23 cellular contexts compared by ENCODE assay signal in genomic region chr5:157301066-157301465, GRCh38. TPM values are rescaled to one million over a fixed set of nuclear protein-coding genes. Genes with fewer than 3 reads are reported as not detected.
DNase-seq lines count a peak whose midpoint lies in the region; ATAC-seq and TF ChIP-seq lines count a peak whose summit lies in the region.
"Had no signal": no experiment of that assay in that cellular context is flagged by ENCODE, and none has a peak within 500 bp of the region (broad histone marks: within the 10 kb centered on the region; RNA-seq: fewer than 3 reads in every experiment).

No MANE protein-coding gene starts in this region.

- peaks cover 0 to 13% of the 10 kb centered on the region in 2 experiments for H3K4me1 ChIP-seq in neutrophil (ENCODE audit: control insufficient read depth in 1 of 2, insufficient read depth in 1 of 2, low read depth in 1 of 2, low read length in 1 of 2)
- H3K4me1 ChIP-seq: gastroesophageal sphincter, left lung, tibial artery had no signal

- peaks cover 26 to 36% of the 10 kb centered on the region in 2 donors for H3K36me3 Mint-ChIP-seq in activated T-cell treated with anti-CD3 and anti-CD28 coated beads, Interleukin-2, amount 50 U/mL, for 72 hours (ENCODE audit: insufficient read depth in 2 of 2)
- H3K36me3 Mint-ChIP-seq in IgD-negative memory B cell: peaks cover 9% of the 10 kb centered on the region
- peaks cover 54% of the 10 kb centered on the region for H3K36me3 Mint-ChIP-seq in activated naive CD8-positive, alpha-beta T cell treated with anti-CD3 and anti-CD28 coated beads, Interleukin-2, amount 10 ng/mL, durations not matched to agents 7 days and 5 days

- peak overlapping the region; percentile 44 for H3K27ac Mint-ChIP-seq in activated T-cell treated with anti-CD3 and anti-CD28 coated beads, Interleukin-2, amount 50 U/mL, for 72 hours
- H3K27ac Mint-ChIP-seq in IgD-negative memory B cell: peak overlapping the region in 2 of 3 donors; percentile 54 to 59
- peak overlapping the region; percentile 74 for H3K27ac Mint-ChIP-seq in activated naive CD8-positive, alpha-beta T cell treated with anti-CD3 and anti-CD28 coated beads, Interleukin-2, amount 10 ng/mL, durations not matched to agents 7 days and 5 days
- H3K27ac Mint-ChIP-seq: brain had no signal

- H3K9me3 ChIP-seq in neutrophil: no peaks in the 10 kb centered on the region
- H3K9me3 ChIP-seq: gastroesophageal sphincter, left lung, tibial artery had no signal

- peaks cover 100% of the 10 kb centered on the region for H3K36me3 ChIP-seq in neutrophil
- H3K36me3 ChIP-seq: tibial artery had no signal

- no peak for TF ChIP-seq CTCF in neutrophil (IDR thresholded peaks at IDR 0.05)

- no peaks in the 10 kb centered on the region for H3K27me3 ChIP-seq in neutrophil
- H3K27me3 ChIP-seq: dorsolateral prefrontal cortex, gastroesophageal sphincter, left lung, tibial artery had no signal

- peak; percentile 38 to 62 for ATAC-seq in activated T-cell treated with anti-CD3 and anti-CD28 coated beads, Interleukin-2, amount 50 U/mL, for 72 hours (replicated peaks in 1 of 2)
- no peak for ATAC-seq in activated naive CD8-positive, alpha-beta T cell treated with anti-CD3 and anti-CD28 coated beads, Interleukin-2, amount 10 ng/mL, durations not matched to agents 7 days and 5 days (ENCODE audit: low read depth)
- ATAC-seq in GM21786 (IDR thresholded peaks at IDR 0.05; ENCODE audit: unreplicated experiment) (no peak), HG02884 (IDR thresholded peaks at IDR 0.05; ENCODE audit: unreplicated experiment) (no peak)
- ATAC-seq: gastroesophageal sphincter, left lung, Panc1 had no signal

- no peak overlapping the region for H3K4me3 ChIP-seq in neutrophil (ENCODE audit: low read depth in 1 of 2, low read length in 1 of 2)
- H3K4me3 ChIP-seq: dorsolateral prefrontal cortex, gastroesophageal sphincter, left lung, tibial artery had no signal

- H3K27ac ChIP-seq in neutrophil: peak overlapping the region; percentile 37
- H3K27ac ChIP-seq: dorsolateral prefrontal cortex, gastroesophageal sphincter, left lung, tibial artery, WERI-Rb-1 had no signal

- no peaks in the 10 kb centered on the region for H3K9me3 Mint-ChIP-seq in activated T-cell treated with anti-CD3 and anti-CD28 coated beads, Interleukin-2, amount 50 U/mL, for 72 hours
- H3K9me3 Mint-ChIP-seq in IgD-negative memory B cell: no peaks in the 10 kb centered on the region
- H3K9me3 Mint-ChIP-seq in activated naive CD8-positive, alpha-beta T cell treated with anti-CD3 and anti-CD28 coated beads, Interleukin-2, amount 10 ng/mL, durations not matched to agents 7 days and 5 days: no peaks in the 10 kb centered on the region
- H3K9me3 Mint-ChIP-seq: brain had no signal

- H3K4me3 Mint-ChIP-seq in activated T-cell treated with anti-CD3 and anti-CD28 coated beads, Interleukin-2, amount 50 U/mL, for 72 hours: no peak overlapping the region
- no peak overlapping the region for H3K4me3 Mint-ChIP-seq in IgD-negative memory B cell
- no peak overlapping the region for H3K4me3 Mint-ChIP-seq in activated naive CD8-positive, alpha-beta T cell treated with anti-CD3 and anti-CD28 coated beads, Interleukin-2, amount 10 ng/mL, durations not matched to agents 7 days and 5 days
- H3K4me3 Mint-ChIP-seq: brain had no signal

- H3K4me1 Mint-ChIP-seq in activated T-cell treated with anti-CD3 and anti-CD28 coated beads, Interleukin-2, amount 50 U/mL, for 72 hours (ENCODE audit: low read depth): peaks cover 45% of the 10 kb centered on the region
- H3K4me1 Mint-ChIP-seq in IgD-negative memory B cell: peaks cover 0 to 8% (median 6%) of the 10 kb centered on the region in 3 donors
- peaks cover 35% of the 10 kb centered on the region for H3K4me1 Mint-ChIP-seq in activated naive CD8-positive, alpha-beta T cell treated with anti-CD3 and anti-CD28 coated beads, Interleukin-2, amount 10 ng/mL, durations not matched to agents 7 days and 5 days
- H3K4me1 Mint-ChIP-seq: brain had no signal

- no peak for DNase-seq in activated T-cell treated with anti-CD3 and anti-CD28 coated beads, Interleukin-2, amount 50 U/mL, for 72 hours
- DNase-seq in activated T-cell treated with anti-CD3 and anti-CD28 coated beads, Interleukin-2, amount 50 U/mL, for 1 hour: no peak
- no peak for DNase-seq in activated naive CD8-positive, alpha-beta T cell treated with anti-CD3 and anti-CD28 coated beads, Interleukin-2, amount 10 ng/mL, durations not matched to agents 7 days and 5 days
- DNase-seq: Calu3, cerebellar nuclear complex, dorsolateral prefrontal cortex, hippocampal formation, Karpas-422, left lung, NCI-H1417 treated with DMSO at 0.1 percent for 48 hours, NCI-H2081 treated with DMSO at 0.1 percent for 48 hours, NCI-H345, SHP77, T1000, tibial artery, WERI-Rb-1 had no signal

- H3K27me3 Mint-ChIP-seq in activated T-cell treated with anti-CD3 and anti-CD28 coated beads, Interleukin-2, amount 50 U/mL, for 72 hours (ENCODE audit: low read depth): no peaks in the 10 kb centered on the region
- no peaks in the 10 kb centered on the region for H3K27me3 Mint-ChIP-seq in IgD-negative memory B cell
- H3K27me3 Mint-ChIP-seq in activated naive CD8-positive, alpha-beta T cell treated with anti-CD3 and anti-CD28 coated beads, Interleukin-2, amount 10 ng/mL, durations not matched to agents 7 days and 5 days: no peaks in the 10 kb centered on the region
- H3K27me3 Mint-ChIP-seq: brain had no signal

- POLR2A ChIA-PET in activated naive CD8-positive, alpha-beta T cell treated with anti-CD3 and anti-CD28 coated beads, Interleukin-2, amount 10 ng/mL, durations not matched to agents 7 days and 5 days (lab: Charles Lee): interaction anchor here (0.8 kb wide), 1 partner anchor 57 kb away, joined by 3 read pairs; no protein-coding TSS in a partner anchor

RNA-seq across cellular contexts. Expression of gene CYFIP2, which starts 35.1 kb away (rescaled TPM):
- 100 to 1,000 TPM; 235 to 288 TPM for total RNA-seq in activated T-cell treated with anti-CD3 and anti-CD28 coated beads, Interleukin-2, amount 50 U/mL, for 72 hours
- 366 TPM for polyA plus RNA-seq in IgD-negative memory B cell
- total RNA-seq in activated naive CD8-positive, alpha-beta T cell treated with anti-CD3 and anti-CD28 coated beads, Interleukin-2, amount 10 ng/mL, durations not matched to agents 7 days and 5 days: 100 to 1,000 TPM; 458 to 480 TPM

Comparison
In these comparisons a context has a peak if more than half of its experiments do, and no peak if none do; other contexts are left out.
1. ATAC-seq: peak in activated T-cell treated with anti-CD3 and anti-CD28 coated beads, Interleukin-2, amount 50 U/mL, for 72 hours (2 of 2); none in activated naive CD8-positive, alpha-beta T cell treated with anti-CD3 and anti-CD28 coated beads, Interleukin-2, amount 10 ng/mL, durations not matched to agents 7 days and 5 days (single experiment), GM21786 (single experiment) and HG02884 (single experiment).
2. Peak in every context shown above with its lines, with median percentiles within 50 percentile points of each other: H3K27ac Mint-ChIP-seq.